Comparison of ENCODE assay signal across 8 cellular contexts in genomic region chr2:23384551-23385349, GRCh38. TPM values are rescaled to one million over a fixed set of nuclear protein-coding genes. Genes with fewer than 3 reads are reported as not detected.
A peak's percentile ranks its signal among the peaks of the same experiment; 100 is the strongest.
DNase-seq lines count a peak whose midpoint lies in the region; ATAC-seq and TF ChIP-seq lines count a peak whose summit lies in the region.

TSS of gene KLHL29 (plus strand) at chr2:23385179. CDS start at chr2:23562197, 177,018 bp downstream.

- peaks cover 36% of the 10 kb centered on the region for H3K4me1 Mint-ChIP-seq in neural progenitor cell

- H3K4me1 ChIP-seq in PC-3 (ENCODE audit: insufficient read depth, low read length) (peaks cover 17% of the 10 kb centered on the region), neural progenitor cell (peaks cover 3% of the 10 kb centered on the region)

- TF ChIP-seq CTCF in PC-3 (conservative IDR thresholded peaks at IDR 0.05; ENCODE audit: low read depth, low read length): no peak
- TF ChIP-seq CTCF in fibroblast of villous mesenchyme (IDR thresholded peaks at IDR 0.05; ENCODE audit: insufficient read depth, low read depth, low read length): no peak
- no peak for TF ChIP-seq CTCF in neural progenitor cell (IDR thresholded peaks at IDR 0.05)

- H4K20me1 ChIP-seq in PC-3 (ENCODE audit: low read length) (no peaks in the 10 kb centered on the region), neural progenitor cell (ENCODE audit: low read depth) (peaks cover 20% of the 10 kb centered on the region)

- H3K27me3 Mint-ChIP-seq in neural progenitor cell (ENCODE audit: insufficient read depth, low read depth): peaks cover 7% of the 10 kb centered on the region

- no peaks in the 10 kb centered on the region for H3K9me3 ChIP-seq in PC-3 (ENCODE audit: low read length)
- H3K9me3 ChIP-seq in neural progenitor cell (ENCODE audit: low read depth): no peaks in the 10 kb centered on the region

- H3K27ac ChIP-seq in PC-3 (ENCODE audit: low read length) (no peak within 1 kb of the TSS), neural progenitor cell (no peak within 1 kb of the TSS), substantia nigra (ENCODE audit: low read depth, low read length, poor library complexity, severe bottlenecking) (no peak within 1 kb of the TSS)

- H3K27ac Mint-ChIP-seq in neural progenitor cell: no peak within 1 kb of the TSS

- peak within 1 kb of the TSS; percentile 83 for H3K4me3 ChIP-seq in PC-3 (ENCODE audit: low read length)
- H3K4me3 ChIP-seq in fibroblast of villous mesenchyme (ENCODE audit: low read depth, low read length): peak within 1 kb of the TSS; percentile 59
- peak within 1 kb of the TSS; percentile 65 for H3K4me3 ChIP-seq in neural progenitor cell

- CTCF ChIA-PET in PC-3 (lab: Charles Lee): no interaction called here

- BruUV-seq in PC-3 (replicated peaks; lab: Mats Ljungman, UMichigan): no TSS peak

- POLR2A ChIA-PET in PC-3 (lab: Charles Lee; ENCODE audit: unreplicated experiment): no interaction called here

- H3K9me2 ChIP-seq in PC-3 (replicated peaks; ENCODE audit: low read length): no peaks in the 10 kb centered on the region

- H3K36me3 ChIP-seq in PC-3 (ENCODE audit: low read depth, low read length) (no peaks in the 10 kb centered on the region), neural progenitor cell (no peaks in the 10 kb centered on the region)

- H3K9me3 Mint-ChIP-seq in neural progenitor cell: no peaks in the 10 kb centered on the region

- H2AFZ ChIP-seq in PC-3 (ENCODE audit: low read length) (peak within 1 kb of the TSS; percentile 63), neural progenitor cell (replicated peaks) (peak within 1 kb of the TSS; percentile 87)

- ATAC-seq in HG03280 (IDR thresholded peaks at IDR 0.05; ENCODE audit: unreplicated experiment): peak; percentile 70
- peak; percentile 51 for ATAC-seq in PC-3

- intact Hi-C loops in PC-3 (cut with micrococcal nuclease): no loop called here

- peaks cover 17% of the 10 kb centered on the region for H3K27me3 ChIP-seq in PC-3 (ENCODE audit: low read length)
- peaks cover 83% of the 10 kb centered on the region for H3K27me3 ChIP-seq in neural progenitor cell

- no peaks in the 10 kb centered on the region; the same call in 1 of the 2 replicates for H3K79me2 ChIP-seq in PC-3 (ENCODE audit: low read length)
- no peaks in the 10 kb centered on the region for H3K79me2 ChIP-seq in neural progenitor cell (ENCODE audit: low read depth)

- H3K9ac ChIP-seq in PC-3 (ENCODE audit: low read length) (peak within 1 kb of the TSS; percentile 11; the same call in 1 of the 2 replicates), neural progenitor cell (no peak within 1 kb of the TSS)

- peak within 1 kb of the TSS; percentile 98 for H3K4me3 Mint-ChIP-seq in neural progenitor cell

- peak in 13 of 14 donors; percentile 8 to 76 (median 54) for DNase-seq in C1 segment of cervical spinal cord (lab: John Stamatoyannopoulos, UW)
- DNase-seq in PC-3: peak; percentile 74
- peak; percentile 46 for DNase-seq in activated effector memory CD4-positive, alpha-beta T cell treated with Interleukin-2 at 50 U/mL for 16 hours
- peak; percentile 63 for DNase-seq in fibroblast of villous mesenchyme (ENCODE audit: low read depth)
- DNase-seq in neural progenitor cell (ENCODE audit: low spot score): peak; percentile 83
- DNase-seq in substantia nigra (lab: John Stamatoyannopoulos, UW): peak in 40 of 49 donors; percentile 4 to 90 (median 50)

- H3K36me3 Mint-ChIP-seq in neural progenitor cell: no peaks in the 10 kb centered on the region

- peak; percentile 68 for TF ChIP-seq POLR2A in GM19193 (IDR thresholded peaks at IDR 0.05; ENCODE audit: extremely low read depth, insufficient read depth, insufficient read length)

- H3K4me2 ChIP-seq in PC-3 (ENCODE audit: low read length) (peak within 1 kb of the TSS; percentile 96), neural progenitor cell (peak within 1 kb of the TSS; percentile 98)

- H3F3A ChIP-seq in PC-3 (ENCODE audit: low read length, unreplicated experiment) (peaks cover 4% of the 10 kb centered on the region), neural progenitor cell (ENCODE audit: low read depth) (peaks cover 8% of the 10 kb centered on the region)

RNA-seq across cellular contexts. Expression of gene KLHL29, which starts in this region (rescaled TPM):
- total RNA-seq in PC-3 (2014; rRNA removed) (2.6 and 3.1 TPM in 2 replicates), fibroblast of villous mesenchyme (10.6 and 14.7 TPM in 2 replicates), neural progenitor cell (ENCODE audit: low replicate concordance) (1.6 and 2.3 TPM in 2 replicates)
